Comparison of ENCODE assay signal across 25 cellular contexts in the genomic region with DNA sequence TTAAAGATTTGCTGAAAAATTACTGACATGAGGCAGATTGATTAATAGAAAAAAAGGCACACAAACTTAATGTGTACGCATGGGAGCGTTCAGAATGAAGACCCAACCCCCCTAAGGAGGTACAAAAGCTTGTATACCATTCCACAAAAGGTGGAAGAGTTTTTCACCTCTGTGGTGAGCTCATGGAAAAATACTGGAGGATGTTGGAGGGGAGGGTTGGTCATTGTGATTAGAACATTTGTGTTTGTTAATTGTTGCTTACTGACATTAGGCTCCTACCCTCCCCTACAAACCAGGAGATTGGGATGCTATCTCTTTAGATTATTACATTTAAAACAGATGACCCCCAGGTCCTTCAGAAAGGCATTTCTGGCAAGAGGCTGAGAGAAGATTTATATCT.
"Had no signal": no experiment of that assay in that cellular context is flagged by ENCODE, and none has a peak within 500 bp of the region (broad histone marks: within the 10 kb centered on the region; RNA-seq: fewer than 3 reads in every experiment).

No MANE protein-coding gene starts in this region.

- H3K79me2 ChIP-seq: parathyroid adenoma had no signal

- H3K36me3 Mint-ChIP-seq: stimulated activated effector memory CD8-positive, alpha-beta T cell treated with anti-CD3 and anti-CD28 coated beads, Interleukin-12 subunit alpha, Interleukin-12 subunit beta, amount 100 ng/mL, for 72 hours had no signal

- H2AFZ ChIP-seq: parathyroid adenoma had no signal

- H3K36me3 ChIP-seq: colonic mucosa, gastrocnemius medialis, lower lobe of right lung, neutrophil, right atrium auricular region, sigmoid colon, stomach, thyroid gland, vagina had no signal

- H3K9me3 ChIP-seq: colonic mucosa, gastrocnemius medialis, lower lobe of right lung, neutrophil, right atrium auricular region, thyroid gland, vagina had no signal

- DNase-seq: colonic mucosa; effector CD8-positive, alpha-beta T cell; endodermal cell; foreskin fibroblast; gastrocnemius medialis; head of caudate nucleus; left ventricle myocardium superior; lower lobe of right lung; natural killer cell; sigmoid colon; stimulated activated CD4-positive, alpha-beta T cell treated with anti-CD3 and anti-CD28 coated beads, Interleukin-2, amount 100 ng/mL, for 24 hours; stimulated activated CD4-positive, alpha-beta T cell treated with anti-CD3 and anti-CD28 coated beads, Interleukin-4, amount 100 ng/mL, for 24 hours; stimulated activated naive CD4-positive, alpha-beta T cell treated with Interleukin-2 at 50 U/mL for 16 hours; stomach; thyroid gland; trophoblast cell had no signal

- H3K4me3 ChIP-seq: colonic mucosa, gastrocnemius medialis, lower lobe of right lung, right atrium auricular region, sigmoid colon, stomach, thyroid gland, vagina had no signal

- H3K27me3 Mint-ChIP-seq: dendritic cell treated with granulocyte-macrophage colony-stimulating factor and Interleukin-4, amounts not matched to agents 40 ng/mL and 50 ng/mL, for 4 days; progenitor cell of endocrine pancreas had no signal

- H3K27ac ChIP-seq: colonic mucosa, epithelial cell of prostate, gastrocnemius medialis, lower lobe of right lung, neutrophil, parathyroid adenoma, right atrium auricular region, sigmoid colon, stomach, thyroid gland, vagina had no signal

- H3K27ac Mint-ChIP-seq: dendritic cell treated with granulocyte-macrophage colony-stimulating factor and Interleukin-4, amounts not matched to agents 40 ng/mL and 50 ng/mL, for 4 days; endodermal cell; natural killer cell; progenitor cell of endocrine pancreas; stimulated activated effector memory CD8-positive, alpha-beta T cell treated with anti-CD3 and anti-CD28 coated beads, Interleukin-12 subunit alpha, Interleukin-12 subunit beta, amount 100 ng/mL, for 72 hours had no signal

- ATAC-seq: esophagus mucosa; gastrocnemius medialis; left ventricle myocardium superior; lower lobe of right lung; natural killer cell; stimulated activated effector memory CD8-positive, alpha-beta T cell treated with anti-CD3 and anti-CD28 coated beads, Interleukin-12 subunit alpha, Interleukin-12 subunit beta, amount 100 ng/mL, for 72 hours had no signal

- H3K4me1 Mint-ChIP-seq: natural killer cell; stimulated activated effector memory CD8-positive, alpha-beta T cell treated with anti-CD3 and anti-CD28 coated beads, Interleukin-12 subunit alpha, Interleukin-12 subunit beta, amount 100 ng/mL, for 72 hours had no signal

- H3K4me1 ChIP-seq: colonic mucosa, gastrocnemius medialis, lower lobe of right lung, parathyroid adenoma, right atrium auricular region, sigmoid colon, stomach, thyroid gland, vagina had no signal

- H3K9ac ChIP-seq: parathyroid adenoma had no signal

- H3K27me3 ChIP-seq: colonic mucosa, gastrocnemius medialis, neutrophil, right atrium auricular region, sigmoid colon, stomach, thyroid gland, vagina had no signal

- H3K4me3 Mint-ChIP-seq: dendritic cell treated with granulocyte-macrophage colony-stimulating factor and Interleukin-4, amounts not matched to agents 40 ng/mL and 50 ng/mL, for 4 days; endodermal cell; natural killer cell; stimulated activated effector memory CD8-positive, alpha-beta T cell treated with anti-CD3 and anti-CD28 coated beads, Interleukin-12 subunit alpha, Interleukin-12 subunit beta, amount 100 ng/mL, for 72 hours had no signal
